3 cellular contexts compared by ENCODE assay signal in genomic region chr6:117781550-117781949, GRCh38.
"Had no signal": no experiment of that assay in that cellular context is flagged by ENCODE, and none has a peak within 500 bp of the region (broad histone marks: within the 10 kb centered on the region; RNA-seq: fewer than 3 reads in every experiment).

No MANE protein-coding gene starts in this region.

- ATAC-seq: GM12878 had no signal

- H3K4me3 ChIP-seq: GM12878 had no signal

- DNase-seq: GDM1, GF-D8 had no signal
